1 cellular context compared by ENCODE assay signal in genomic region chr11:32436751-32437405, GRCh38.
TF ChIP-seq lines count a peak whose summit lies in the region.

No MANE protein-coding gene starts in this region.

TF ChIP-seq in SK-N-SH, 30 proteins besides CTCF, POLR2A, EP300 and RAD21 (continued from another document):
- TF ChIP-seq, protein P1, sequence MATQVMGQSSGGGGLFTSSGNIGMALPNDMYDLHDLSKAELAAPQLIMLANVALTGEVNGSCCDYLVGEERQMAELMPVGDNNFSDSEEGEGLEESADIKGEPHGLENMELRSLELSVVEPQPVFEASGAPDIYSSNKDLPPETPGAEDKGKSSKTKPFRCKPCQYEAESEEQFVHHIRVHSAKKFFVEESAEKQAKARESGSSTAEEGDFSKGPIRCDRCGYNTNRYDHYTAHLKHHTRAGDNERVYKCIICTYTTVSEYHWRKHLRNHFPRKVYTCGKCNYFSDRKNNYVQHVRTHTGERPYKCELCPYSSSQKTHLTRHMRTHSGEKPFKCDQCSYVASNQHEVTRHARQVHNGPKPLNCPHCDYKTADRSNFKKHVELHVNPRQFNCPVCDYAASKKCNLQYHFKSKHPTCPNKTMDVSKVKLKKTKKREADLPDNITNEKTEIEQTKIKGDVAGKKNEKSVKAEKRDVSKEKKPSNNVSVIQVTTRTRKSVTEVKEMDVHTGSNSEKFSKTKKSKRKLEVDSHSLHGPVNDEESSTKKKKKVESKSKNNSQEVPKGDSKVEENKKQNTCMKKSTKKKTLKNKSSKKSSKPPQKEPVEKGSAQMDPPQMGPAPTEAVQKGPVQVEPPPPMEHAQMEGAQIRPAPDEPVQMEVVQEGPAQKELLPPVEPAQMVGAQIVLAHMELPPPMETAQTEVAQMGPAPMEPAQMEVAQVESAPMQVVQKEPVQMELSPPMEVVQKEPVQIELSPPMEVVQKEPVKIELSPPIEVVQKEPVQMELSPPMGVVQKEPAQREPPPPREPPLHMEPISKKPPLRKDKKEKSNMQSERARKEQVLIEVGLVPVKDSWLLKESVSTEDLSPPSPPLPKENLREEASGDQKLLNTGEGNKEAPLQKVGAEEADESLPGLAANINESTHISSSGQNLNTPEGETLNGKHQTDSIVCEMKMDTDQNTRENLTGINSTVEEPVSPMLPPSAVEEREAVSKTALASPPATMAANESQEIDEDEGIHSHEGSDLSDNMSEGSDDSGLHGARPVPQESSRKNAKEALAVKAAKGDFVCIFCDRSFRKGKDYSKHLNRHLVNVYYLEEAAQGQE (IDR thresholded peaks at IDR 0.05; ENCODE audit: low read depth, low read length), result no peak
- TF ChIP-seq EZH2phosphoT487 (IDR thresholded peaks at IDR 0.05; ENCODE audit: borderline replicate concordance, low read depth), result no peak
- TF ChIP-seq SIN3A (IDR thresholded peaks at IDR 0.05; ENCODE audit: borderline replicate concordance, low read depth, low read length), result no peak
- TF ChIP-seq POLR2AphosphoS5 (IDR thresholded peaks at IDR 0.05; ENCODE audit: low read depth, low read length), result no peak
- TF ChIP-seq SMC3 (IDR thresholded peaks at IDR 0.05; ENCODE audit: low read depth, low read length), result no peak
TF ChIP-seq in SK-N-SH: peak in this region for 0.
